1 cellular context compared by ENCODE assay signal in the genomic region with DNA sequence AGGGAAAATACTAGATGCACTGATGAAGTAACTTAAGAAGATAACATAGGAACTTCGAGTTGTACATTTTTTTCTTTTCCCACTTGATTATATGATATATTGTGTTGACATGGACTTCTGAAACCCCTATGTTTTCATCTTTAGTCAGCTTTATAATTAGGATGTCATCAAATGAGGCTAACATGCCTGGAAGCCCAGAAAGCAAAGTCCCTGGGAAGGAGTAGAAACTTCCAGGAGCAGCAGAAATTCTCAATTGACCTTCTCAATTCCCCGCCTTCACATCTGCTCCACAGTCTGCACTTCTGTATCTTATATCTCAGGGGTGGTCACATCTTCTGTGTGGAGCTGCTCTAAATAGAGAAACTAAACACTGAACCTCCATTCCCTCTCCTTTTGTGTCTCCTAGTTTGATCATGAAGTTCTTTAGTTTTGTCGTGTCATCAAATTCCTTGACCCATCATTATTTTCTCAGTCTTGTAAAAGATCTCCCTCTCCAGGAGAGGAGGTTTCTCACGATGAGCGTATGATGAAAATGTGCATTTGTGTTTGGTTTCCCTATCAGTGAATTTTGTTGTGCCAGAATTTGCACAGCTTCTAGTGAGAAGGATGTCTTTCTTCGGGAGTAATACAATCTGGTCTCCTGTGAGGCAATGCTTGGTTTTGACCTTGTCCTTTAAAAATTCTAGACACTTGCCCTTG.
TF ChIP-seq lines count a peak whose summit lies in the region.

No MANE protein-coding gene starts in this region.

TF ChIP-seq in HCT116, 20 proteins besides CTCF, POLR2A, EP300 and RAD21:
- TF ChIP-seq ELF1 (IDR thresholded peaks at IDR 0.05; ENCODE audit: borderline replicate concordance, low read depth) (no peak), SRF (IDR thresholded peaks at IDR 0.05; ENCODE audit: low read depth) (no peak), CBX3 (IDR thresholded peaks at IDR 0.05; ENCODE audit: low read depth) (no peak), ZFX (IDR thresholded peaks at IDR 0.05) (no peak), SIN3A (IDR thresholded peaks at IDR 0.05; ENCODE audit: low read depth) (no peak), FOSL1 (IDR thresholded peaks at IDR 0.05; ENCODE audit: low read depth) (no peak)
TF ChIP-seq in HCT116: peak in this region for 0.
